In genomic region chr7:42972703-42973500, GRCh38 we compare ENCODE assay signal across 1 cellular context.
A peak's percentile ranks its signal among the peaks of the same experiment; 100 is the strongest.
TF ChIP-seq lines count a peak whose summit lies in the region.

No MANE protein-coding gene starts in this region.

TF ChIP-seq in H1, 55 proteins besides CTCF, POLR2A, EP300 and RAD21:
- TF ChIP-seq USF2 (IDR thresholded peaks at IDR 0.05; ENCODE audit: low read length) (peak; percentile 81), YY1 (IDR thresholded peaks at IDR 0.05; ENCODE audit: low read depth, low read length) (no peak), NANOG (IDR thresholded peaks at IDR 0.05; ENCODE audit: insufficient read depth, low read depth, low read length, poor library complexity, severe bottlenecking) (no peak), CEBPB (IDR thresholded peaks at IDR 0.05; ENCODE audit: low read depth, low read length) (no peak), ATF3 (IDR thresholded peaks at IDR 0.05; ENCODE audit: insufficient read depth, low read depth, low read length) (no peak), RFX5 (IDR thresholded peaks at IDR 0.05; ENCODE audit: borderline replicate concordance, low read depth, low read length) (no peak), TEAD4 (IDR thresholded peaks at IDR 0.05; ENCODE audit: low read depth, low read length) (no peak), GABPA (IDR thresholded peaks at IDR 0.05; ENCODE audit: borderline replicate concordance, insufficient read depth, low read length) (no peak)
